In the genomic region with DNA sequence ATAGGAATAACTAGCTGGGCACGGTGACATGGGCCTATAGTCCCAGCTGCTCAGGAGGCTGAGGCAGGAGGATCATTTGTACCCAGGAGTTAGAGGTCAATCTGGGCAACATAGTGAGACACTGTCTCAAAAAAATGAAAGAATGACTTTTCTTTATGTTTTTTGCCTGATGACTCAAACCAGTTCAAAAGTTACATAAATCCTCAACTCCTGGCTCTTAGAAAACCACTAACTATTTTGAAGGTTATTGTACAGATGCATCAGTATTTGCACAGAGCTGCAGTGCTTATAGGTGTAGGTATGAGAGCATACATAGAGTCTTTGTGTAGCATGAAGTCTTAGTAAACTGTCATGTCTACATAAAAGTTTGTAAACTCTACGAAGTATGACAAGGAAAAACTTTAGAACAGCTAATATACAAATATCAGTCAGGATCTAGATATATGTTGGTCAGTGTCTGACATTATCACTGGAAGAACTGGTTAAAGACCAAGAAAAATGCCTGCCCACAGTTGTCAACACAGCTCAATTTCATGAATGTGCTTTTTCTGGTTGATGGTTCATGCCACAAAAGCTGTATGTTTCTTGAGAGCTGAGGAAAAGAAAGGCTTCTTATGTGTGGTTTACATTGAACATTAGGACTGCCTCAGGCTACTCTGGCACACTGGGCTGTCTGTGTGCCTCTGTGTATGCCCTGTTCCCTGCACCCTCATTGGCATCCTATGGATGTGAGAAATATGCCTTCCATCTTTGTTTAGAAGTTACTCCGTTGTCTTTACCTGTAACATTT, we compare ENCODE assay signal across 1 cellular context.
TF ChIP-seq lines count a peak whose summit lies in the region.

No MANE protein-coding gene starts in this region.

TF ChIP-seq in GM23338, 12 proteins besides CTCF, POLR2A, EP300 and RAD21:
- TF ChIP-seq ZNF462 (CRISPR knock-in tag; IDR thresholded peaks at IDR 0.05) (no peak), CREB1 (CRISPR knock-in tag; IDR thresholded peaks at IDR 0.05; ENCODE audit: low read depth) (no peak)
